3 cellular contexts compared by ENCODE assay signal in the genomic region with DNA sequence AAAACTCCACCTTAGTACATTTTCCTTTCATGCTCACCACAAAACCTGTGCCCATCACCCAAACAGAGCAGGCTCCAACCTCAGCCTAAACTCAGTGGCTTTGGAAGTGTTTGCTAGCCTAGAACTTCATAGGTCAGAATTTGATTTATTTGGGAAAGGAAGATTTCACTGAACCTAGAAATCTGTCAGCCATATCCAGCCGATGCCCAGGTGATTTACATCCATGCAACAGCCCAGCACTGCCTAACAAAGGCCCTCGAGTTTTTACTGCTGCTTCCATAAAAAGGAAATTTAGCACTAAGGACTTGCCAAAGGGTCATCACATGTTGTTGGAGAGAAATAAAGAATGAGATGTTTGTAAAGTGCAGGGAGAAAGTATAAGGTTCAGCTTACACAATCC.
"Had no signal": no experiment of that assay in that cellular context is flagged by ENCODE, and none has a peak within 500 bp of the region (broad histone marks: within the 10 kb centered on the region; RNA-seq: fewer than 3 reads in every experiment).

No MANE protein-coding gene starts in this region.

- DNase-seq: GDM1, GF-D8 had no signal

- H3K4me3 ChIP-seq: GM12878 had no signal
